ENCODE assay signal across 8 cellular contexts in the genomic region with DNA sequence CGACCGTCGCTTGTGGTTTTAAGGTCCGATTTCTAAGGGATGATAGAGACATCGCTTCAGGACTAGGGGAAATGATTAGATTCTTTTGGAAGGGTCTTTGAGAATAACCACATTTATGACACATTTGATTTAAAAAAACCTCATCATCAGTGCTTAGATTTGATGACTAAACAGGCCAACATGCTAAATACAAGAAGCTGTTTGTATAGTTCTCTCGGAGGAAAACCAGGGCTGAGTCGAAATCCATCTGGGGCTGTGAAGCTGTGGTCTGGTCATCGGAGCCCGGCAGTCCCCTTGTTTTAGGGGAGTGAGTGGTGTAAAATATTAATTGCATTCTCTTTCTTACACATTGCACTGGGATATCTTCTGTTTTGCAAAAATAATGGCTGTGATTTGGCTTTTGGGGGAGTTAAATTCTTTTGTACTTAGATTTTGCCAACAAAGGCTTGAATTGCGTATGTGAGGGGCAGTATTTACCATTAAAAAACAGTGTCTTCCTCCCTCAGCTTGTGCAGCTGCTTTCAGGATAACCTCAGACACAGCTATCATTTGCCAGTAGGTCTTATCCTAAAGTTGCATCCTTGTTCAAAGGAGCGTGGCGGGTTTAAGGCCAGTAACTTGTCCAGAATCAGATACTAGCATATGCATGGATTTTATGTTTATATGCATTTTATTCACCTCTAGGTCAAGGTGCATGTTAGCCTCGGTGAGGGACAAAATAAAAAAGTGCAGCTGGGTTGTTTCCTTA.
DNase-seq lines count a peak whose midpoint lies in the region; TF ChIP-seq lines count a peak whose summit lies in the region.

No MANE protein-coding gene starts in this region.

- no peak for TF ChIP-seq CTCF in GM13976 (IDR thresholded peaks at IDR 0.05; ENCODE audit: borderline replicate concordance, control extremely low read depth, extremely low read depth, insufficient read depth, missing control alignments)

- in situ Hi-C loops in GM13976 (cut with MboI; ENCODE audit: low sequenced_read_pairs, unreplicated experiment) = no loop called here

- peak overlapping the region; percentile 51 to 75 for H3K4me3 ChIP-seq in mucosa of rectum (ENCODE audit: low read length in 2 of 2)

- H3K27me3 ChIP-seq in mucosa of rectum (ENCODE audit: control insufficient read depth in 2 of 2, insufficient read depth in 2 of 2, low read length in 2 of 2) = no peaks in the 10 kb centered on the region

- H3K36me3 Mint-ChIP-seq in T-helper 2 cell treated with Interferon-gamma antibody and Interleukin-4, amounts not matched to agents 5 μg/mL and 100 μg/mL, for 36 hours (ENCODE audit: low read depth) = peaks cover 13% of the 10 kb centered on the region

- H3K4me3 Mint-ChIP-seq in T-helper 2 cell treated with Interferon-gamma antibody and Interleukin-4, amounts not matched to agents 5 μg/mL and 100 μg/mL, for 36 hours = peak overlapping the region; percentile 97

- H3K27ac Mint-ChIP-seq in T-helper 2 cell treated with Interferon-gamma antibody and Interleukin-4, amounts not matched to agents 5 μg/mL and 100 μg/mL, for 36 hours = peak overlapping the region; percentile 95

- DNase-seq in T-helper 2 cell treated with Interferon-gamma antibody and Interleukin-4, amounts not matched to agents 5 μg/mL and 100 μg/mL, for 36 hours (ENCODE audit: low spot score) = no peak
- no peak for DNase-seq in T-helper 2 cell
- peak; percentile 43 for DNase-seq in NCI-H146 (lab: John Stamatoyannopoulos, UW)
- DNase-seq in cerebellar cortex (ENCODE audit: low spot score) = peak; percentile 42
- DNase-seq in SIG-M5 (lab: John Stamatoyannopoulos, UW) = no peak
- DNase-seq in iPS-NIHi7 (ENCODE audit: extremely low spot score) = no peak
- DNase-seq in GM13976 (ENCODE audit: low spot score) = no peak

- H3K9ac ChIP-seq in mucosa of rectum (ENCODE audit: low read depth in 1 of 2, low read length in 2 of 2) = peak overlapping the region; percentile 67 to 78

- H3K4me1 ChIP-seq in mucosa of rectum (ENCODE audit: control insufficient read depth in 2 of 2, insufficient read depth in 2 of 2, low read length in 2 of 2) = peaks cover 4 to 14% of the 10 kb centered on the region in 2 donors

- no peaks in the 10 kb centered on the region for H3K9me3 ChIP-seq in mucosa of rectum (ENCODE audit: control insufficient read depth in 2 of 2, low read length in 2 of 2)

- no peaks in the 10 kb centered on the region for H3K36me3 ChIP-seq in mucosa of rectum (ENCODE audit: control insufficient read depth in 2 of 2, insufficient read depth in 2 of 2, low read length in 2 of 2)

- no peaks in the 10 kb centered on the region for H3K9me3 Mint-ChIP-seq in T-helper 2 cell treated with Interferon-gamma antibody and Interleukin-4, amounts not matched to agents 5 μg/mL and 100 μg/mL, for 36 hours

- no peaks in the 10 kb centered on the region for H3K27me3 Mint-ChIP-seq in T-helper 2 cell treated with Interferon-gamma antibody and Interleukin-4, amounts not matched to agents 5 μg/mL and 100 μg/mL, for 36 hours (ENCODE audit: low read depth)

- H3K27ac ChIP-seq in mucosa of rectum (ENCODE audit: low read depth in 2 of 2, low read length in 2 of 2) = peak overlapping the region; percentile 65 to 72

- peaks cover 50% of the 10 kb centered on the region for H3K4me1 Mint-ChIP-seq in T-helper 2 cell treated with Interferon-gamma antibody and Interleukin-4, amounts not matched to agents 5 μg/mL and 100 μg/mL, for 36 hours (ENCODE audit: low read depth)

Comparison
In these comparisons a context has a peak if more than half of its experiments do, and no peak if none do; other contexts are left out.
1. DNase-seq: peak in NCI-H146 (single experiment) and cerebellar cortex (single experiment); none in T-helper 2 cell treated with Interferon-gamma antibody and Interleukin-4, amounts not matched to agents 5 μg/mL and 100 μg/mL, for 36 hours (single experiment), T-helper 2 cell (0 of 5), SIG-M5 (single experiment), iPS-NIHi7 (single experiment) and GM13976 (single experiment).